ENCODE assay signal across 8 cellular contexts in the genomic region with DNA sequence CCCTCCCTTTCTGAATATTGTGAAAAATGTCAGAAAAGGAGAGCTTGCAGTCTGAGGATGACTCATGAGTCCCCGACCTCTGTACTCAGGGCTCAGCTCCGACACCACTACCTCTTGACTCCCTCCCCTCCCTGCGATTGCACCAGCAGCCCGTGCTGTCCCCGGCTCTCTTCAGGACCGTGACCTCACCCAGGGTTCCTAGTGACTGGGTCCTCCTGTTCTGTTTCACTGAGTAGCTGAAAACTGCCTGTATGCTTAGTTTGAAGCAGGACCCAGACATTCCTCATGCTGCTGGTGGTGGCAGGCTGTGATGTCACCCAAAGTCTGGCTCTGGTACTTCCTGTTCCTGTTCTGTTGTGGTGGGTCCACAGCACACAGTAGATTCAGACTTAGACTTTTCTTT. TPM values are rescaled to one million over a fixed set of nuclear protein-coding genes. Genes with fewer than 3 reads are reported as not detected.
DNase-seq lines count a peak whose midpoint lies in the region; ATAC-seq and TF ChIP-seq lines count a peak whose summit lies in the region.

No MANE protein-coding gene starts in this region.

- H3K36me3 ChIP-seq in RWPE2 (ENCODE audit: low read depth) (peaks cover 69% of the 10 kb centered on the region), right lobe of liver (peaks cover 0 to 66% (median 26%) of the 10 kb centered on the region in 4 donors)

- 16% methylated on average over 6 of the region's 6 CpGs for whole genome bisulfite sequencing in right lobe of liver (ENCODE audit: insufficient coverage, low coverage, low lambda C conversion rate, missing lambda C conversion rate)

- peak overlapping the region; percentile 91 for H3K27ac Mint-ChIP-seq in stimulated activated naive B cell treated with anti-CD40 and anti-IgM and Interleukin-4, amounts not matched to agents 10 μg/mL and 1 μg/mL and 100 μg/mL, for 72 hours

- H3K9me3 ChIP-seq in RWPE2 (ENCODE audit: severe bottlenecking) (no peaks in the 10 kb centered on the region), right lobe of liver (no peaks in the 10 kb centered on the region)

- H3K27me3 Mint-ChIP-seq in stimulated activated naive B cell treated with anti-CD40 and anti-IgM and Interleukin-4, amounts not matched to agents 10 μg/mL and 1 μg/mL and 100 μg/mL, for 72 hours = no peaks in the 10 kb centered on the region

- H3K4me3 ChIP-seq in RWPE2 (ENCODE audit: severe bottlenecking) = no peak overlapping the region
- no peak overlapping the region for H3K4me3 ChIP-seq in right lobe of liver

- intact Hi-C loops in right lobe of liver (cut with DNase I) = no loop called here

- H3K9me3 Mint-ChIP-seq in stimulated activated naive B cell treated with anti-CD40 and anti-IgM and Interleukin-4, amounts not matched to agents 10 μg/mL and 1 μg/mL and 100 μg/mL, for 72 hours = no peaks in the 10 kb centered on the region

- H3K4me3 Mint-ChIP-seq in stimulated activated naive B cell treated with anti-CD40 and anti-IgM and Interleukin-4, amounts not matched to agents 10 μg/mL and 1 μg/mL and 100 μg/mL, for 72 hours = no peak overlapping the region

- H3K27me3 ChIP-seq in RWPE2 (ENCODE audit: insufficient read depth, poor library complexity, severe bottlenecking) = no peaks in the 10 kb centered on the region
- H3K27me3 ChIP-seq in right lobe of liver = no peaks in the 10 kb centered on the region

- ATAC-seq in RWPE2 (ENCODE audit: low read depth) = 0 out of 3 replicates have a peak, but pooled peaks have one; percentile 48
- peak; percentile 95 to 98 (median 96) for ATAC-seq in right lobe of liver
- ATAC-seq in stimulated activated naive B cell treated with anti-CD40 and anti-IgM and Interleukin-4, amounts not matched to agents 10 μg/mL and 1 μg/mL and 100 μg/mL, for 72 hours (replicated peaks) = no peak
- ATAC-seq in HG02981 (IDR thresholded peaks at IDR 0.05; ENCODE audit: unreplicated experiment) = no peak
- no peak for ATAC-seq in GM19455 (IDR thresholded peaks at IDR 0.05; ENCODE audit: unreplicated experiment)

- peaks cover 46 to 52% of the 10 kb centered on the region in 2 donors for H3K36me3 Mint-ChIP-seq in stimulated activated naive B cell treated with anti-CD40 and anti-IgM and Interleukin-4, amounts not matched to agents 10 μg/mL and 1 μg/mL and 100 μg/mL, for 72 hours

- H3K4me1 ChIP-seq in RWPE2 (ENCODE audit: insufficient read depth, poor library complexity, severe bottlenecking) (no peaks in the 10 kb centered on the region), right lobe of liver (peaks cover 0 to 32% (median 20%) of the 10 kb centered on the region in 4 donors)

- DNase-seq in RWPE2 (ENCODE audit: low spot score) (no peak), right lobe of liver (peak; percentile 90 to 94 (median 94)), NCI-H1092 treated with DMSO at 0.1 percent for 48 hours (lab: John Stamatoyannopoulos, UW) (no peak), retina (no peak)
- peak; percentile 56 for DNase-seq in activated T-helper 9 cell treated with anti-CD3 and anti-CD28 coated beads, Interleukin-2, amount 50 U/mL, for 16 hours (ENCODE audit: low read depth)
- no peak for DNase-seq in stimulated activated naive B cell treated with anti-CD40 and anti-IgM and Interleukin-4, amounts not matched to agents 10 μg/mL and 1 μg/mL and 100 μg/mL, for 72 hours

- peak overlapping the region; percentile 15 for H3K27ac ChIP-seq in RWPE2 (ENCODE audit: poor library complexity, severe bottlenecking)
- H3K27ac ChIP-seq in right lobe of liver = peak overlapping the region in 2 of 3 donors; percentile 31 to 62

- peaks cover 2 to 5% of the 10 kb centered on the region in 2 donors for H3K4me1 Mint-ChIP-seq in stimulated activated naive B cell treated with anti-CD40 and anti-IgM and Interleukin-4, amounts not matched to agents 10 μg/mL and 1 μg/mL and 100 μg/mL, for 72 hours

- TF ChIP-seq POLR2A in right lobe of liver (IDR thresholded peaks at IDR 0.05) = no peak

- TF ChIP-seq CTCF in RWPE2 (IDR thresholded peaks at IDR 0.05; ENCODE audit: poor library complexity, severe bottlenecking) = no peak
- TF ChIP-seq CTCF in right lobe of liver (IDR thresholded peaks at IDR 0.05) = no peak

RNA-seq across cellular contexts. Expression of gene PHRF1, which starts 11.7 kb away (rescaled TPM):
- total RNA-seq in right lobe of liver = 10 to 100 TPM; 15.4 to 21.9 (median 20.3) TPM

RNA-seq across cellular contexts. Expression of gene RASSF7, which starts 27.2 kb away (rescaled TPM):
- 10 to 100 TPM; 20.5 to 61.1 (median 39.5) TPM for total RNA-seq in right lobe of liver

RNA-seq across cellular contexts. Expression of gene LMNTD2, which starts 27.4 kb away (rescaled TPM):
- 10 to 100 TPM in 1 of 6 experiments, 1 to 10 TPM in 5; 4.7 to 14.7 (median 7.9) TPM for total RNA-seq in right lobe of liver

RNA-seq across cellular contexts. Expression of gene IRF7, which starts 27.8 kb away (rescaled TPM):
- total RNA-seq in right lobe of liver = 10 to 100 TPM; 27.3 to 72.8 (median 47.7) TPM

RNA-seq across cellular contexts. Expression of gene CDHR5, which starts 36.8 kb away (rescaled TPM):
- 100 to 1,000 TPM in 2 of 6 experiments, 10 to 100 TPM in 4; 59.4 to 162 (median 80.7) TPM for total RNA-seq in right lobe of liver

Comparison
In these comparisons a context has a peak if more than half of its experiments do, and no peak if none do; other contexts are left out.
1. ATAC-seq: peak in RWPE2 (single experiment) and right lobe of liver (4 of 4); none in stimulated activated naive B cell treated with anti-CD40 and anti-IgM and Interleukin-4, amounts not matched to agents 10 μg/mL and 1 μg/mL and 100 μg/mL, for 72 hours (0 of 2), HG02981 (single experiment) and GM19455 (single experiment).
2. DNase-seq: peak in activated T-helper 9 cell treated with anti-CD3 and anti-CD28 coated beads, Interleukin-2, amount 50 U/mL, for 16 hours (single experiment) and right lobe of liver (3 of 3); none in RWPE2 (single experiment), stimulated activated naive B cell treated with anti-CD40 and anti-IgM and Interleukin-4, amounts not matched to agents 10 μg/mL and 1 μg/mL and 100 μg/mL, for 72 hours (single experiment), NCI-H1092 treated with DMSO at 0.1 percent for 48 hours (single experiment) and retina (single experiment).